Comparison of ENCODE assay signal across 12 cellular contexts in the genomic region with DNA sequence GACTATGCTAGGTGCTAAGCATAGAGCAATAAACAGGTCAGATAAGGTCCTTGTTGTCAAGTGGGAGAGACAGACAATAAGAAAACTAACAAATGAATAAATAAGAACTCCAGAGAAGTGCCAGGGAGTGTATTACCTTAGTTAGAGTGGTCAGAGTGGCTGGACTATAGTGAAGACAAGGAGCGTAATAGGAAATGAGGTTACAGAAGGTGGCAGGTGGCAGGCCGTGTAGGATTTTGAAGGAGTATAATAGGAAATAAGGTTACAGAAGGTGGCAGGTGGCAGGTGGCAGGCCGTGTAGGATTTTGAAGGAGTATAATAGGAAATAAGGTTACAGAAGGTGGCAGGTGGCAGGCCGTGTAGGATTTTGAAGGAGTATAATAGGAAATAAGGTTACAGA. TPM values are rescaled to one million over a fixed set of nuclear protein-coding genes. Genes with fewer than 3 reads are reported as not detected.
"Had no signal": no experiment of that assay in that cellular context is flagged by ENCODE, and none has a peak within 500 bp of the region (broad histone marks: within the 10 kb centered on the region; RNA-seq: fewer than 3 reads in every experiment).

No MANE protein-coding gene starts in this region.

RNA-seq across cellular contexts. Expression of a gene that starts 3.4 kb away (rescaled TPM):
- total RNA-seq: activated CD4-positive, alpha-beta T cell treated with anti-CD3 and anti-CD28 coated beads for 36 hours; activated CD4-positive, alpha-beta T cell treated with anti-CD3 and anti-CD28 coated beads, Interleukin-2, amount 10 ng/mL, durations not matched to agents 7 days and 5 days; activated CD8-positive, alpha-beta T cell treated with anti-CD3 and anti-CD28 coated beads, Interleukin-2, amount 10 ng/mL, durations not matched to agents 7 days and 5 days; activated naive CD4-positive, alpha-beta T cell treated with anti-CD3 and anti-CD28 coated beads, Interleukin-2, amount 50 U/mL, for 72 hours; activated T-helper 2 cell treated with anti-CD3 and anti-CD28 coated beads, Interferon-gamma antibody, Interleukin-2, Interleukin-4, amounts not matched to agents 10 μg/mL and 5 μg/mL and 100 μg/mL, durations not matched to agents 14 hours and 24 hours and 36 hours; adrenal gland; astrocyte; body of pancreas; breast epithelium; cardiac septum; Right ventricle myocardium superior; WTC11 had no signal

RNA-seq across cellular contexts. Expression of a gene that starts 12.6 kb away (rescaled TPM):
- total RNA-seq: activated CD4-positive, alpha-beta T cell treated with anti-CD3 and anti-CD28 coated beads for 36 hours; activated CD4-positive, alpha-beta T cell treated with anti-CD3 and anti-CD28 coated beads, Interleukin-2, amount 10 ng/mL, durations not matched to agents 7 days and 5 days; activated CD8-positive, alpha-beta T cell treated with anti-CD3 and anti-CD28 coated beads, Interleukin-2, amount 10 ng/mL, durations not matched to agents 7 days and 5 days; activated naive CD4-positive, alpha-beta T cell treated with anti-CD3 and anti-CD28 coated beads, Interleukin-2, amount 50 U/mL, for 72 hours; activated T-helper 2 cell treated with anti-CD3 and anti-CD28 coated beads, Interferon-gamma antibody, Interleukin-2, Interleukin-4, amounts not matched to agents 10 μg/mL and 5 μg/mL and 100 μg/mL, durations not matched to agents 14 hours and 24 hours and 36 hours; adrenal gland; astrocyte; body of pancreas; breast epithelium; cardiac septum; Right ventricle myocardium superior; WTC11 had no signal

RNA-seq across cellular contexts. Expression of a gene that starts 14.7 kb away (rescaled TPM):
- total RNA-seq: activated CD4-positive, alpha-beta T cell treated with anti-CD3 and anti-CD28 coated beads for 36 hours; activated CD4-positive, alpha-beta T cell treated with anti-CD3 and anti-CD28 coated beads, Interleukin-2, amount 10 ng/mL, durations not matched to agents 7 days and 5 days; activated CD8-positive, alpha-beta T cell treated with anti-CD3 and anti-CD28 coated beads, Interleukin-2, amount 10 ng/mL, durations not matched to agents 7 days and 5 days; activated naive CD4-positive, alpha-beta T cell treated with anti-CD3 and anti-CD28 coated beads, Interleukin-2, amount 50 U/mL, for 72 hours; activated T-helper 2 cell treated with anti-CD3 and anti-CD28 coated beads, Interferon-gamma antibody, Interleukin-2, Interleukin-4, amounts not matched to agents 10 μg/mL and 5 μg/mL and 100 μg/mL, durations not matched to agents 14 hours and 24 hours and 36 hours; adrenal gland; astrocyte; body of pancreas; breast epithelium; cardiac septum; Right ventricle myocardium superior; WTC11 had no signal

RNA-seq across cellular contexts. Expression of a gene that starts 17.7 kb away (rescaled TPM):
- total RNA-seq: activated CD4-positive, alpha-beta T cell treated with anti-CD3 and anti-CD28 coated beads for 36 hours; activated CD4-positive, alpha-beta T cell treated with anti-CD3 and anti-CD28 coated beads, Interleukin-2, amount 10 ng/mL, durations not matched to agents 7 days and 5 days; activated CD8-positive, alpha-beta T cell treated with anti-CD3 and anti-CD28 coated beads, Interleukin-2, amount 10 ng/mL, durations not matched to agents 7 days and 5 days; activated naive CD4-positive, alpha-beta T cell treated with anti-CD3 and anti-CD28 coated beads, Interleukin-2, amount 50 U/mL, for 72 hours; activated T-helper 2 cell treated with anti-CD3 and anti-CD28 coated beads, Interferon-gamma antibody, Interleukin-2, Interleukin-4, amounts not matched to agents 10 μg/mL and 5 μg/mL and 100 μg/mL, durations not matched to agents 14 hours and 24 hours and 36 hours; adrenal gland; astrocyte; body of pancreas; breast epithelium; cardiac septum; Right ventricle myocardium superior; WTC11 had no signal

RNA-seq across cellular contexts. Expression of a gene that starts 18.4 kb away (rescaled TPM):
- total RNA-seq: activated CD4-positive, alpha-beta T cell treated with anti-CD3 and anti-CD28 coated beads for 36 hours; activated CD4-positive, alpha-beta T cell treated with anti-CD3 and anti-CD28 coated beads, Interleukin-2, amount 10 ng/mL, durations not matched to agents 7 days and 5 days; activated CD8-positive, alpha-beta T cell treated with anti-CD3 and anti-CD28 coated beads, Interleukin-2, amount 10 ng/mL, durations not matched to agents 7 days and 5 days; activated naive CD4-positive, alpha-beta T cell treated with anti-CD3 and anti-CD28 coated beads, Interleukin-2, amount 50 U/mL, for 72 hours; activated T-helper 2 cell treated with anti-CD3 and anti-CD28 coated beads, Interferon-gamma antibody, Interleukin-2, Interleukin-4, amounts not matched to agents 10 μg/mL and 5 μg/mL and 100 μg/mL, durations not matched to agents 14 hours and 24 hours and 36 hours; adrenal gland; astrocyte; body of pancreas; breast epithelium; cardiac septum; Right ventricle myocardium superior; WTC11 had no signal
